In the genomic region with DNA sequence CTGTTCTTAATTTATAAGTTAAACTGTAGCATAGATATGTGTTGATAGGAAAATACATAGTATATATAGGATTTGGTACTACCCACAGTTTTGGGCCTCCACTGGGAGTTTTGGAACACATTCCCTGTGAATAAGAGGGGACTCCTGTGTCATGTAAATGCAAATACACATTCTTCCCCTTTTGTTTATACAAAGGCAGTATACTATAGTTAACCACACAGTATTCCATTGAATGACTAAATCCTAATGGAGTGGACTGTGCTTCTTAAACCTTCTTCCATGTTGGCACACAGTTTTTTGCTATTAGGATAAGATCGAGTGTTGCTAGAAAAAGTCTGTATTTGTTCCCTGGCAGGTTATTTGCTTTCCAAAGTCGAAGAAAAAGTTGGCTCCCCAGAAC, we compare ENCODE assay signal across 30 cellular contexts. TPM values are rescaled to one million over a fixed set of nuclear protein-coding genes. Genes with fewer than 3 reads are reported as not detected.
"Had no signal": no experiment of that assay in that cellular context is flagged by ENCODE, and none has a peak within 500 bp of the region (broad histone marks: within the 10 kb centered on the region; RNA-seq: fewer than 3 reads in every experiment).

No MANE protein-coding gene starts in this region.

- H3K9me3 Mint-ChIP-seq: activated CD4-positive, alpha-beta memory T cell treated with anti-CD3 and anti-CD28 coated beads, Interleukin-2, amount 10 ng/mL, durations not matched to agents 7 days and 5 days; activated naive CD4-positive, alpha-beta T cell treated with anti-CD3 and anti-CD28 coated beads, Interleukin-2, amount 50 U/mL, for 24 hours; activated naive CD8-positive, alpha-beta T cell treated with anti-CD3 and anti-CD28 coated beads, Interleukin-2, amount 10 ng/mL, durations not matched to agents 7 days and 5 days; T-helper 1 cell treated with Interleukin-12 subunit alpha and Interleukin-12 subunit beta and Interleukin-4 antibody, amounts not matched to agents 30 μg/mL and 1 μg/mL, for 36 hours had no signal

- H3K27ac ChIP-seq: ascending aorta, Peyer's patch, SJSA1, VCaP had no signal

- H3K27ac Mint-ChIP-seq: activated CD4-positive, alpha-beta memory T cell treated with anti-CD3 and anti-CD28 coated beads, Interleukin-2, amount 10 ng/mL, durations not matched to agents 7 days and 5 days; activated CD8-positive, alpha-beta memory T cell treated with anti-CD3 and anti-CD28 coated beads, Interleukin-2, amount 10 ng/mL, durations not matched to agents 7 days and 5 days; activated naive CD4-positive, alpha-beta T cell treated with anti-CD3 and anti-CD28 coated beads, Interleukin-2, amount 50 U/mL, for 24 hours; activated naive CD8-positive, alpha-beta T cell treated with anti-CD3 and anti-CD28 coated beads, Interleukin-2, amount 10 ng/mL, durations not matched to agents 7 days and 5 days; T-helper 1 cell treated with Interleukin-12 subunit alpha and Interleukin-12 subunit beta and Interleukin-4 antibody, amounts not matched to agents 30 μg/mL and 1 μg/mL, for 36 hours had no signal

- H3K27me3 ChIP-seq: ascending aorta, Peyer's patch, SJSA1 had no signal

- H3K9me3 ChIP-seq: ascending aorta, Peyer's patch, SJSA1, SK-N-SH had no signal

- H3K4me3 ChIP-seq: ascending aorta, Peyer's patch, SJSA1 had no signal

- DNase-seq: activated CD4-positive, alpha-beta memory T cell treated with anti-CD3 and anti-CD28 coated beads, Interleukin-2, amount 10 ng/mL, durations not matched to agents 7 days and 5 days; activated CD4-positive, alpha-beta T cell treated with anti-CD3 and anti-CD28 coated beads for 1 hour; activated CD4-positive, alpha-beta T cell treated with anti-CD3 and anti-CD28 coated beads for 48 hours; activated CD4-positive, CD25-positive, alpha-beta regulatory T cell; activated CD8-positive, alpha-beta memory T cell treated with anti-CD3 and anti-CD28 coated beads, Interleukin-2, amount 10 ng/mL, durations not matched to agents 7 days and 5 days; activated CD8-positive, alpha-beta memory T cell treated with anti-CD3 and anti-CD28 coated beads, Interleukin-2, amount 50 U/mL, for 48 hours; activated effector memory CD4-positive, alpha-beta T cell treated with Interleukin-2 at 50 U/mL for 16 hours; activated naive CD8-positive, alpha-beta T cell treated with anti-CD3 and anti-CD28 coated beads, Interleukin-2, amount 10 ng/mL, durations not matched to agents 7 days and 5 days; activated T-cell treated with anti-CD3 and anti-CD28 coated beads, Interleukin-2, amount 50 U/mL, for 48 hours; amygdala; cerebellar nuclear complex; Karpas-422; NCI-H1105; NCI-H1417 treated with DMSO at 0.1 percent for 48 hours; NCI-H1930; NCI-H2081 treated with DMSO at 0.1 percent for 48 hours; NCI-H345; NCI-H524 treated with DMSO at 0.1 percent for 48 hours; NK-92 treated with Interleukin-12 subunit alpha and Interleukin-12 subunit beta, amount 100 ng/mL, for 24 hours; PC-3; Peyer's patch; RPMI8226; SHP77 treated with DMSO at 0.1 percent for 48 hours; SK-N-SH had no signal

- H3K27me3 Mint-ChIP-seq: activated CD4-positive, alpha-beta memory T cell treated with anti-CD3 and anti-CD28 coated beads, Interleukin-2, amount 10 ng/mL, durations not matched to agents 7 days and 5 days; activated CD8-positive, alpha-beta memory T cell treated with anti-CD3 and anti-CD28 coated beads, Interleukin-2, amount 10 ng/mL, durations not matched to agents 7 days and 5 days; activated naive CD4-positive, alpha-beta T cell treated with anti-CD3 and anti-CD28 coated beads, Interleukin-2, amount 50 U/mL, for 24 hours; activated naive CD8-positive, alpha-beta T cell treated with anti-CD3 and anti-CD28 coated beads, Interleukin-2, amount 10 ng/mL, durations not matched to agents 7 days and 5 days had no signal

- H3K9ac ChIP-seq: SK-N-SH had no signal

- H3K4me3 Mint-ChIP-seq: activated CD4-positive, alpha-beta memory T cell treated with anti-CD3 and anti-CD28 coated beads, Interleukin-2, amount 10 ng/mL, durations not matched to agents 7 days and 5 days; activated CD8-positive, alpha-beta memory T cell treated with anti-CD3 and anti-CD28 coated beads, Interleukin-2, amount 10 ng/mL, durations not matched to agents 7 days and 5 days; activated naive CD4-positive, alpha-beta T cell treated with anti-CD3 and anti-CD28 coated beads, Interleukin-2, amount 50 U/mL, for 24 hours; activated naive CD8-positive, alpha-beta T cell treated with anti-CD3 and anti-CD28 coated beads, Interleukin-2, amount 10 ng/mL, durations not matched to agents 7 days and 5 days; T-helper 1 cell treated with Interleukin-12 subunit alpha and Interleukin-12 subunit beta and Interleukin-4 antibody, amounts not matched to agents 30 μg/mL and 1 μg/mL, for 36 hours had no signal

RNA-seq across cellular contexts. Expression of a gene that starts 22.2 kb away (rescaled TPM):
- polyA plus RNA-seq: adipose tissue, SK-N-SH had no signal
